8 cellular contexts compared by ENCODE assay signal in genomic region chrX:40106677-40107290, GRCh38. TPM values are rescaled to one million over a fixed set of nuclear protein-coding genes. Genes with fewer than 3 reads are reported as not detected.
DNase-seq lines count a peak whose midpoint lies in the region; ATAC-seq and TF ChIP-seq lines count a peak whose summit lies in the region.

No MANE protein-coding gene starts in this region.

- 1 to 9% (median 4%) methylated on average over 26 to 35 of the region's 35 CpGs for whole genome bisulfite sequencing in heart left ventricle, 4 donors
- 2% methylated on average over 35 of the region's 35 CpGs for WGBS in urinary bladder

- peaks cover 0 to 63% (median 21%) of the 10 kb centered on the region in 12 donors for H3K4me1 ChIP-seq in heart left ventricle
- H3K4me1 ChIP-seq in adipocyte (ENCODE audit: control insufficient read depth, insufficient read depth, low read length), result peaks cover 24% of the 10 kb centered on the region
- peaks cover 22% of the 10 kb centered on the region for H3K4me1 ChIP-seq in lower lobe of right lung
- H3K4me1 ChIP-seq in urinary bladder (ENCODE audit: insufficient read depth), result no peaks in the 10 kb centered on the region

- TF ChIP-seq POLR2A in heart left ventricle (IDR thresholded peaks at IDR 0.05), result no peak

- intact Hi-C loops in heart left ventricle (cut with DNase I) (loop anchor here in 9 of 10 donors (5.0 to 10.0 kb wide), 8 partner anchors 41 to 1304 kb away; partner anchors contain the start of gene MID1IP1 (in 1 of the 9)), Right ventricle myocardium inferior (cut with DNase I) (no loop called here), lower lobe of right lung (cut with DNase I) (no loop called here)

- ATAC-seq in heart left ventricle (peak in 1 of 4 donors; percentile 4), Right ventricle myocardium inferior (no peak), lower lobe of right lung (no peak), GM18502 (IDR thresholded peaks at IDR 0.05; ENCODE audit: poor library complexity, unreplicated experiment) (no peak), HG03521 (IDR thresholded peaks at IDR 0.05; ENCODE audit: unreplicated experiment) (no peak), HG03097 (IDR thresholded peaks at IDR 0.05; ENCODE audit: low FRiP score, unreplicated experiment) (no peak)

- H3K27me3 ChIP-seq in heart left ventricle (peaks cover 0 to 97% (median 0%) of the 10 kb centered on the region in 9 donors), adipocyte (replicated peaks; ENCODE audit: control insufficient read depth, insufficient read depth, low read length) (peaks cover 9% of the 10 kb centered on the region), lower lobe of right lung (ENCODE audit: low read depth) (no peaks in the 10 kb centered on the region)

- peak overlapping the region; percentile 29 for H3K9ac ChIP-seq in adipocyte (ENCODE audit: low read length)

- DNase-seq in heart left ventricle (no peak), Right ventricle myocardium inferior (ENCODE audit: missing footprints) (no peak), adipocyte (ENCODE audit: low read depth) (no peak), lower lobe of right lung (no peak)

- H3K27ac ChIP-seq in heart left ventricle, result peak overlapping the region; percentile 71 to 97 (median 90)
- peak overlapping the region; percentile 84 for H3K27ac ChIP-seq in lower lobe of right lung
- H3K27ac ChIP-seq in urinary bladder (ENCODE audit: low read depth), result peak overlapping the region; percentile 27

- TF ChIP-seq CTCF in heart left ventricle (IDR thresholded peaks at IDR 0.05) (no peak), lower lobe of right lung (IDR thresholded peaks at IDR 0.05) (no peak)

- H3K4me3 ChIP-seq in heart left ventricle (peak overlapping the region in 11 of 12 donors; percentile 50 to 68 (median 58)), adipocyte (ENCODE audit: low read length) (peak overlapping the region; percentile 54), lower lobe of right lung (peak overlapping the region; percentile 61), urinary bladder (ENCODE audit: low read depth, low read length) (peak overlapping the region; percentile 59)

- no peaks in the 10 kb centered on the region for H3K9me3 ChIP-seq in heart left ventricle
- H3K9me3 ChIP-seq in adipocyte (ENCODE audit: control insufficient read depth, low read length), result no peaks in the 10 kb centered on the region
- H3K9me3 ChIP-seq in lower lobe of right lung, result no peaks in the 10 kb centered on the region

- H3K36me3 ChIP-seq in heart left ventricle (no peaks in the 10 kb centered on the region), adipocyte (ENCODE audit: control insufficient read depth, insufficient read depth, low read length, severe bottlenecking) (no peaks in the 10 kb centered on the region), lower lobe of right lung (no peaks in the 10 kb centered on the region), urinary bladder (ENCODE audit: insufficient read depth) (no peaks in the 10 kb centered on the region)

RNA-seq across cellular contexts. Expression of gene BCOR, which starts 9.0 kb away (rescaled TPM):
- total RNA-seq in heart left ventricle, result 10 to 100 TPM; 11.3 to 40.1 (median 19.5) TPM
- 10 to 100 TPM in 1 of 2 donors, 1 to 10 TPM in 1; 6.7 to 15.5 TPM for polyA plus RNA-seq in heart left ventricle
- total RNA-seq in Right ventricle myocardium inferior, result 16.9 TPM
- total RNA-seq in lower lobe of right lung, result 25.7 TPM
- total RNA-seq in urinary bladder, result 26.5 TPM
- 20.8 TPM for polyA plus RNA-seq in urinary bladder

Comparison
In these comparisons a context has a peak if more than half of its experiments do, and no peak if none do; other contexts are left out.
1. intact Hi-C loops: an anchor here in heart left ventricle (5.0 to 10.0 kb wide); none called in Right ventricle myocardium inferior and lower lobe of right lung.
2. H3K27ac ChIP-seq: peak in every context shown above with its lines; median percentile 90 in heart left ventricle; 84 in lower lobe of right lung; 27 in urinary bladder.